In the genomic region with DNA sequence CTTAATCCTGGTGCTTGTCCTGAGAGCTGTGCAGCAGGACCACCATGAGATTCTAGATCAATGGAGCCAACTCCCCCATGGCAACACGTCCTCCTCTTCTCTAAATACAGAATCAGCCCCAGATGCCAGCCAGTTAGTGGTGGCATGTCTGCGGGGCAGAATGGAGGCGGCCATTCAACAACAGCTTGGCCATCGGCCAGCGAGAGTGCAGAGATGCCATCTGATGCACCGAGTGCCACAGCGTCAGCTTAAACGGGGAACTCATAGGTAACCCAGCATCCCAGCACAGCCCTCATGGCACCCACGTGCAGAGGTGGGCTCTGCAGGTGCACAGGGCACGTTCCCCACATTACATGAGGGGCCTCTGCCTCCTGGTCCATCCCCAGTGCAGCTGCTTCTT, we compare ENCODE assay signal across 32 cellular contexts.
"Had no signal": no experiment of that assay in that cellular context is flagged by ENCODE, and none has a peak within 500 bp of the region (broad histone marks: within the 10 kb centered on the region; RNA-seq: fewer than 3 reads in every experiment).

No MANE protein-coding gene starts in this region.

- H3K36me3 Mint-ChIP-seq: activated CD4-positive, alpha-beta memory T cell treated with anti-CD3 and anti-CD28 coated beads for 36 hours; activated naive CD8-positive, alpha-beta T cell treated with anti-CD3 and anti-CD28 coated beads for 36 hours; mesothelial cell of epicardium; naive B cell had no signal

- H3K4me1 Mint-ChIP-seq: activated CD4-positive, alpha-beta T cell treated with anti-CD3 and anti-CD28 coated beads, Interleukin-2, amount 10 ng/mL, durations not matched to agents 24 days and 14 days; activated naive CD8-positive, alpha-beta T cell treated with anti-CD3 and anti-CD28 coated beads for 36 hours; mesothelial cell of epicardium; naive B cell had no signal

- H3K9me3 Mint-ChIP-seq: activated CD4-positive, alpha-beta memory T cell treated with anti-CD3 and anti-CD28 coated beads for 36 hours; activated naive CD8-positive, alpha-beta T cell treated with anti-CD3 and anti-CD28 coated beads for 36 hours; activated T-helper 1 cell treated with anti-CD3 and anti-CD28 coated beads, Interleukin-12 subunit alpha, Interleukin-12 subunit beta, Interleukin-2, Interleukin-4 antibody, amounts not matched to agents 30 ng/mL and 10 ng/mL and 1 ng/mL, durations not matched to agents 14 hours and 24 hours and 36 hours; mesothelial cell of epicardium; stimulated activated naive CD8-positive, alpha-beta T cell treated with anti-CD3 and anti-CD28 coated beads, Interleukin-15, Interleukin-2, amounts not matched to agents 100 ng/mL and 50 ng/mL, for 24 hours had no signal

- H3K4me3 ChIP-seq: adrenal gland, body of pancreas, cardiac muscle cell, skin epidermis, upper lobe of left lung had no signal

- DNase-seq: activated CD4-positive, alpha-beta memory T cell treated with anti-CD3 and anti-CD28 coated beads for 36 hours; activated CD4-positive, alpha-beta T cell treated with anti-CD3 and anti-CD28 coated beads, Interleukin-2, amount 10 ng/mL, durations not matched to agents 24 days and 14 days; activated CD4-positive, CD25-positive, alpha-beta regulatory T cell treated with anti-CD3 and anti-CD28 coated beads, Interleukin-2, amount 50 U/mL, for 72 hours; activated CD8-positive, alpha-beta memory T cell treated with anti-CD3 and anti-CD28 coated beads, Interleukin-2, amount 50 U/mL, for 4 hours; activated effector memory CD4-positive, alpha-beta T cell treated with anti-CD3 and anti-CD28 coated beads, Interleukin-2, amount 50 U/mL, for 16 hours; activated naive CD4-positive, alpha-beta T cell treated with anti-CD3 and anti-CD28 coated beads for 36 hours; activated naive CD8-positive, alpha-beta T cell treated with anti-CD3 and anti-CD28 coated beads for 36 hours; activated T-cell treated with anti-CD3 and anti-CD28 coated beads, Interleukin-2, amount 50 U/mL, for 1 hour; adrenal gland; aorta; body of pancreas; endodermal cell; foreskin fibroblast; hippocampal formation; left colon; mammary epithelial cell; naive B cell; nephron progenitor cell; occipital lobe; stimulated activated CD4-positive, alpha-beta T cell treated with anti-CD3 and anti-CD28 coated beads, Interleukin-12 subunit alpha, Interleukin-12 subunit beta, amount 100 ng/mL, for 4 hours; stimulated activated CD4-positive, alpha-beta T cell treated with anti-CD3 and anti-CD28 coated beads, Interleukin-4, amount 100 ng/mL, for 1 hour; T-helper 17 cell; T1000; upper lobe of left lung had no signal

- H3K9me3 ChIP-seq: adrenal gland, body of pancreas, upper lobe of left lung had no signal

- H3K36me3 ChIP-seq: adrenal gland, cardiac muscle cell, upper lobe of left lung had no signal

- ATAC-seq: body of pancreas, esophagus mucosa, left colon, sciatic nerve, T-helper 17 cell had no signal

- H3K9ac ChIP-seq: parathyroid adenoma had no signal

- H3K27me3 ChIP-seq: adrenal gland, body of pancreas, cardiac muscle cell, upper lobe of left lung had no signal

- H3K79me2 ChIP-seq: parathyroid adenoma had no signal

- H3K4me1 ChIP-seq: adrenal gland, parathyroid adenoma, upper lobe of left lung had no signal

- H3K4me3 Mint-ChIP-seq: activated CD4-positive, alpha-beta memory T cell treated with anti-CD3 and anti-CD28 coated beads for 36 hours; activated CD4-positive, alpha-beta T cell treated with anti-CD3 and anti-CD28 coated beads, Interleukin-2, amount 10 ng/mL, durations not matched to agents 24 days and 14 days; activated naive CD4-positive, alpha-beta T cell treated with anti-CD3 and anti-CD28 coated beads for 36 hours; activated naive CD8-positive, alpha-beta T cell treated with anti-CD3 and anti-CD28 coated beads for 36 hours; activated T-helper 1 cell treated with anti-CD3 and anti-CD28 coated beads, Interleukin-12 subunit alpha, Interleukin-12 subunit beta, Interleukin-2, Interleukin-4 antibody, amounts not matched to agents 30 ng/mL and 10 ng/mL and 1 ng/mL, durations not matched to agents 14 hours and 24 hours and 36 hours; endodermal cell; mesothelial cell of epicardium; naive B cell; nephron progenitor cell; stimulated activated naive CD8-positive, alpha-beta T cell treated with anti-CD3 and anti-CD28 coated beads, Interleukin-15, Interleukin-2, amounts not matched to agents 100 ng/mL and 50 ng/mL, for 24 hours; T-helper 17 cell had no signal

- H3K27ac Mint-ChIP-seq: activated CD4-positive, alpha-beta memory T cell treated with anti-CD3 and anti-CD28 coated beads for 36 hours; activated CD4-positive, alpha-beta T cell treated with anti-CD3 and anti-CD28 coated beads, Interleukin-2, amount 10 ng/mL, durations not matched to agents 24 days and 14 days; activated naive CD4-positive, alpha-beta T cell treated with anti-CD3 and anti-CD28 coated beads for 36 hours; activated naive CD8-positive, alpha-beta T cell treated with anti-CD3 and anti-CD28 coated beads for 36 hours; activated T-helper 1 cell treated with anti-CD3 and anti-CD28 coated beads, Interleukin-12 subunit alpha, Interleukin-12 subunit beta, Interleukin-2, Interleukin-4 antibody, amounts not matched to agents 30 ng/mL and 10 ng/mL and 1 ng/mL, durations not matched to agents 14 hours and 24 hours and 36 hours; endodermal cell; mesothelial cell of epicardium; naive B cell; nephron progenitor cell; stimulated activated naive CD8-positive, alpha-beta T cell treated with anti-CD3 and anti-CD28 coated beads, Interleukin-15, Interleukin-2, amounts not matched to agents 100 ng/mL and 50 ng/mL, for 24 hours; T-helper 17 cell had no signal

- H3K27ac ChIP-seq: adrenal gland, body of pancreas, cardiac muscle cell, parathyroid adenoma, skin epidermis, upper lobe of left lung had no signal
